8 cellular contexts compared by ENCODE assay signal in genomic region chr2:64987963-64988419, GRCh38. TPM values are rescaled to one million over a fixed set of nuclear protein-coding genes. Genes with fewer than 3 reads are reported as not detected.
DNase-seq lines count a peak whose midpoint lies in the region; ATAC-seq and TF ChIP-seq lines count a peak whose summit lies in the region.

No MANE protein-coding gene starts in this region.

- no peaks in the 10 kb centered on the region for H3K9me3 ChIP-seq in duodenal mucosa (ENCODE audit: control insufficient read depth in 1 of 2, low read length in 2 of 2)

- H3K36me3 Mint-ChIP-seq in natural killer cell: no peaks in the 10 kb centered on the region

- peak overlapping the region; percentile 84 for H3K4me3 Mint-ChIP-seq in natural killer cell

- H3K27ac Mint-ChIP-seq in natural killer cell: peak overlapping the region; percentile 37 to 63

- TF ChIP-seq CTCF in natural killer cell (IDR thresholded peaks at IDR 0.05): no peak

- H3K27ac ChIP-seq in duodenal mucosa (ENCODE audit: low read depth, low read length): peak overlapping the region; percentile 91

- H3K9me3 Mint-ChIP-seq in natural killer cell: no peaks in the 10 kb centered on the region

- H3K9ac ChIP-seq in duodenal mucosa (ENCODE audit: low read depth in 1 of 2, low read length in 2 of 2): peak overlapping the region; percentile 67 to 84

- H3K4me1 ChIP-seq in duodenal mucosa (ENCODE audit: control insufficient read depth in 1 of 2, insufficient read depth in 2 of 2, low read length in 2 of 2): peaks cover 36 to 37% of the 10 kb centered on the region in 2 donors

- no peaks in the 10 kb centered on the region for H3K36me3 ChIP-seq in duodenal mucosa (ENCODE audit: control insufficient read depth in 1 of 2, insufficient read depth in 2 of 2, low read length in 2 of 2)

- peak overlapping the region; percentile 80 to 82 for H3K4me3 ChIP-seq in duodenal mucosa (ENCODE audit: low read depth in 1 of 2, low read length in 2 of 2)

- H3K4me1 Mint-ChIP-seq in natural killer cell: peaks cover 29 to 36% of the 10 kb centered on the region in 2 donors

- no peaks in the 10 kb centered on the region for H3K27me3 ChIP-seq in duodenal mucosa (ENCODE audit: control insufficient read depth in 1 of 2, insufficient read depth in 2 of 2, low read length in 2 of 2)

- ATAC-seq in natural killer cell (no peak), GM18867 (IDR thresholded peaks at IDR 0.05; ENCODE audit: unreplicated experiment) (no peak), GM21447 (IDR thresholded peaks at IDR 0.05; ENCODE audit: unreplicated experiment) (no peak)

- DNase-seq in NCI-H345 treated with DMSO at 0.1 percent for 48 hours (lab: John Stamatoyannopoulos, UW; ENCODE audit: unreplicated experiment) (peak; percentile 30), NCI-H345 (lab: John Stamatoyannopoulos, UW) (no peak), OCI-M1 (lab: John Stamatoyannopoulos, UW) (peak; percentile 82), natural killer cell (no peak), pons (ENCODE audit: low spot score) (no peak)

- H3K27me3 Mint-ChIP-seq in natural killer cell (ENCODE audit: low read depth in 2 of 2): no peaks in the 10 kb centered on the region

- intact Hi-C loops in natural killer cell (cut with micrococcal nuclease): loop anchor here (2.0 to 5.0 kb wide), 3 partner anchors 41 to 71 kb away; no protein-coding TSS in a partner anchor

RNA-seq across cellular contexts. Expression of gene SLC1A4, which starts 1.2 kb away (rescaled TPM):
- total RNA-seq in natural killer cell: 10 to 100 TPM in 1 of 3 donors, 1 to 10 TPM in 2; 3.9 to 13.8 (median 5.6) TPM

Comparison
In these comparisons a context has a peak if more than half of its experiments do, and no peak if none do; other contexts are left out.
1. DNase-seq: peak in NCI-H345 treated with DMSO at 0.1 percent for 48 hours (single experiment) and OCI-M1 (single experiment); none in NCI-H345 (single experiment), natural killer cell (single experiment) and pons (single experiment).